Comparison of ENCODE assay signal across 8 cellular contexts in the genomic region with DNA sequence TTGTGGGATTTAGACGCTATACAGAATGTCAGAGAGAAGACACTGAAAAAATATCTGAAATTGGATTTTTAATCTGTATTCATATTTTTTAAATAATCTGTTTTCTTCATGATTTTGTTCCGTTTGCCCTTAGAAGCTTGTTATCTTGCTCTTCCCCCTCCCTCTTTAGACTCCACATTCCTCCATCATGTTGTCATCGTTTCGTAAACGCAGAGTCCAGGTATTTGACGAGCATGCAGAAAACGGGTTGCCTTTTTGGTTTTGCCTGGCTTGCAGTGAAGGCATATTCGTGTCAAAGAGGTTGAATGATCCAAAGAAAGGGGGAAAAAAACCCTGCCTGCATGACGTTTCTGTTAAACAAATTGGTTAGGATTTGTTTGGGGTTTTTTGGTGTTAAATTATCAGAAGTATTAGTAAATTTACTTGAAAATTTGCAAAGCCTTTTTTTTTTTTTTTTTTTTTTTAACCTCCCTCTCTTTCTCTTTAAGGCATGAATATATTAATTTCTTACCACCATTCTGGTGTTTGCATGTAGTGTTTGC. TPM values are rescaled to one million over a fixed set of nuclear protein-coding genes. Genes with fewer than 3 reads are reported as not detected.
DNase-seq lines count a peak whose midpoint lies in the region; FAIRE-seq and TF ChIP-seq lines count a peak whose summit lies in the region.

No MANE protein-coding gene starts in this region.

- H3K9me1 ChIP-seq in endothelial cell of umbilical vein (replicated peaks; ENCODE audit: control insufficient read depth, extremely low read depth, insufficient read depth, low read length), result no peaks in the 10 kb centered on the region

- H3K4me2 ChIP-seq in OCI-LY7 (ENCODE audit: low read length) (peak overlapping the region; percentile 82), endothelial cell of umbilical vein (ENCODE audit: insufficient read depth, low read length) (peak overlapping the region; percentile 98), neuronal stem cell (ENCODE audit: insufficient read depth, low read length, poor library complexity, severe bottlenecking) (peak overlapping the region; percentile 36)

- H4K20me1 ChIP-seq in OCI-LY7 (ENCODE audit: insufficient read depth, low read length) (peaks cover 26% of the 10 kb centered on the region; the same call in 1 of the 2 replicates), endothelial cell of umbilical vein (replicated peaks; ENCODE audit: control insufficient read depth, extremely low read depth, insufficient read depth, low read length) (peaks cover 3% of the 10 kb centered on the region)

- no peak overlapping the region for H2BK12ac ChIP-seq in neuronal stem cell (ENCODE audit: low read length)

- H2AK5ac ChIP-seq in neuronal stem cell (ENCODE audit: low read depth, low read length), result no peak overlapping the region

- H3K27me3 ChIP-seq in endothelial cell of umbilical vein (ENCODE audit: control insufficient read depth in 2 of 2, insufficient read depth in 2 of 2, low read length in 2 of 2) (no peaks in the 10 kb centered on the region), neuronal stem cell (ENCODE audit: control insufficient read depth in 3 of 3, insufficient read depth in 3 of 3, low read depth in 1 of 3, low read length in 3 of 3) (no peaks in the 10 kb centered on the region)

- H3K36me3 ChIP-seq in OCI-LY7 (ENCODE audit: insufficient read depth, low read length), result peaks cover 14% of the 10 kb centered on the region; the same call in 1 of the 2 replicates
- no peaks in the 10 kb centered on the region for H3K36me3 ChIP-seq in endothelial cell of umbilical vein (ENCODE audit: control insufficient read depth in 2 of 2, extremely low read depth in 1 of 2, insufficient read depth in 2 of 2, low read length in 2 of 2)
- H3K36me3 ChIP-seq in neuronal stem cell (replicated peaks in 1 of 2; ENCODE audit: control insufficient read depth in 2 of 2, insufficient read depth in 2 of 2, low read length in 2 of 2), result no peaks in the 10 kb centered on the region

- POLR2A ChIA-PET in OCI-LY7 (lab: Charles Lee), result interaction anchor here (0.6 kb wide), 1 partner anchor 320 kb away, joined by 4 read pairs; no protein-coding TSS in a partner anchor
- POLR2A ChIA-PET in endothelial cell of umbilical vein (lab: Charles Lee), result interaction anchor here (0.7 to 1.1 kb wide), 2 partner anchors 10 to 34 kb away, joined by 4 to 5 read pairs; no protein-coding TSS in a partner anchor

- no peak overlapping the region for H3K23ac ChIP-seq in neuronal stem cell (ENCODE audit: low read depth, low read length, poor library complexity)

- H3K4me3 ChIP-seq in OCI-LY7 (ENCODE audit: low read depth, low read length, poor library complexity, severe bottlenecking), result peak overlapping the region; percentile 87
- peak overlapping the region in 2 of 3 experiments; percentile 78 to 99 for H3K4me3 ChIP-seq in endothelial cell of umbilical vein (replicated peaks in 1 of 3; ENCODE audit: insufficient read depth in 1 of 3, low read depth in 1 of 3, low read length in 3 of 3)
- peak overlapping the region in 1 of 2 donors; percentile 79 for H3K4me3 ChIP-seq in neuronal stem cell (ENCODE audit: low read length in 2 of 2)

- intact Hi-C loops in OCI-LY7 (cut with micrococcal nuclease; ENCODE audit: unreplicated experiment) (loop anchor here (2.0 to 10.0 kb wide), 2 partner anchors 98 to 170 kb away; a partner anchor contains a TSS), endothelial cell of umbilical vein (cut with micrococcal nuclease) (loop anchor here (10.0 kb wide), 1 partner anchor 260 kb away; no protein-coding TSS in a partner anchor)

- BruUV-seq in OCI-LY7 (replicated peaks; lab: Mats Ljungman, UMichigan), result no TSS peak
- BruUV-seq in endothelial cell of umbilical vein (replicated peaks; lab: Mats Ljungman, UMichigan), result no TSS peak

- peak overlapping the region; percentile 95 for H3K9ac ChIP-seq in endothelial cell of umbilical vein (replicated peaks; ENCODE audit: extremely low read depth, insufficient read depth, low read length)
- no peak overlapping the region for H3K9ac ChIP-seq in neuronal stem cell (ENCODE audit: low read depth, low read length, poor library complexity)

- H2BK120ac ChIP-seq in neuronal stem cell (ENCODE audit: low read depth, low read length), result no peak overlapping the region

- peaks cover 55% of the 10 kb centered on the region for H3K4me1 ChIP-seq in OCI-LY7 (ENCODE audit: insufficient read depth, low read length, poor library complexity, severe bottlenecking)
- peaks cover 72% of the 10 kb centered on the region for H3K4me1 ChIP-seq in endothelial cell of umbilical vein (ENCODE audit: control insufficient read depth, extremely low read depth, insufficient read depth, low read length)
- H3K4me1 ChIP-seq in neuronal stem cell (ENCODE audit: control insufficient read depth in 2 of 2, insufficient read depth in 1 of 2, low read depth in 1 of 2, low read length in 2 of 2), result peaks cover 23 to 43% of the 10 kb centered on the region in 2 donors

- H3K79me2 ChIP-seq in OCI-LY7 (ENCODE audit: insufficient read depth, low read depth, low read length) (peaks cover 66% of the 10 kb centered on the region), endothelial cell of umbilical vein (ENCODE audit: control insufficient read depth, insufficient read depth, low read length) (peaks cover 64% of the 10 kb centered on the region)

- no peaks in the 10 kb centered on the region for H3K79me1 ChIP-seq in neuronal stem cell (ENCODE audit: low read depth, low read length)

- no peak overlapping the region for H2BK5ac ChIP-seq in neuronal stem cell (ENCODE audit: low read length)

- TF ChIP-seq CTCF in OCI-LY7 (conservative IDR thresholded peaks at IDR 0.05; ENCODE audit: low read length) (no peak), endothelial cell of umbilical vein (IDR thresholded peaks at IDR 0.05; ENCODE audit: extremely low read depth in 1 of 2, insufficient read depth in 1 of 2, low read depth in 1 of 2, low read length in 2 of 2) (no peak)

- H3K9me3 ChIP-seq in OCI-LY7 (ENCODE audit: low read length), result no peaks in the 10 kb centered on the region
- no peaks in the 10 kb centered on the region for H3K9me3 ChIP-seq in endothelial cell of umbilical vein (replicated peaks; ENCODE audit: control insufficient read depth, insufficient read depth, low read length)
- H3K9me3 ChIP-seq in neuronal stem cell (replicated peaks in 1 of 2; ENCODE audit: control insufficient read depth in 2 of 2, insufficient read depth in 1 of 2, low read depth in 1 of 2, low read length in 2 of 2), result no peaks in the 10 kb centered on the region

- dilution Hi-C loops in endothelial cell of umbilical vein (cut with MboI; ENCODE audit: extremely low pct_ligation_motif_present, low sequenced_read_pairs), result no loop called here

- H4K8ac ChIP-seq in neuronal stem cell (ENCODE audit: low read depth, low read length), result no peak overlapping the region

- H3K18ac ChIP-seq in neuronal stem cell (ENCODE audit: low read length), result no peak overlapping the region

- H2AFZ ChIP-seq in OCI-LY7 (ENCODE audit: low read length), result no peak overlapping the region
- H2AFZ ChIP-seq in endothelial cell of umbilical vein (ENCODE audit: low read depth, low read length), result no peak overlapping the region
- no peak overlapping the region for H2AFZ ChIP-seq in neuronal stem cell (ENCODE audit: low read length)

- DNase-seq in EH (ENCODE audit: low read depth) (peak; percentile 74), OCI-LY7 (ENCODE audit: low spot score) (no peak), endothelial cell of umbilical vein (ENCODE audit: low read depth, low spot score) (peak; percentile 67), neuronal stem cell (ENCODE audit: low spot score) (peak; percentile 52), germinal center (ENCODE audit: low spot score) (no peak)
- DNase-seq in activated effector memory CD4-positive, alpha-beta T cell treated with Interleukin-2 at 50 U/mL for 16 hours, result no peak
- no peak for DNase-seq in stimulated activated CD4-positive, alpha-beta T cell treated with anti-CD3 and anti-CD28 coated beads, Interleukin-4, amount 100 ng/mL, for 1 hour
- DNase-seq in NK-92 treated with Interleukin-12 subunit alpha and Interleukin-12 subunit beta, amount 100 ng/mL, for 24 hours (lab: John Stamatoyannopoulos, UW), result no peak

- FAIRE-seq in endothelial cell of umbilical vein (lab: Jason Lieb, UNC), result peak; percentile 53

- no peak overlapping the region for H3K14ac ChIP-seq in neuronal stem cell (ENCODE audit: low read length)

- CTCF ChIA-PET in OCI-LY7 (lab: Charles Lee; ENCODE audit: unreplicated experiment), result no interaction called here
- CTCF ChIA-PET in endothelial cell of umbilical vein (lab: Charles Lee), result interaction anchor here (0.9 to 2.8 kb wide), 4 partner anchors 11 to 116 kb away, joined by 3 to 12 read pairs (median 3); no protein-coding TSS in a partner anchor

- H2BK15ac ChIP-seq in neuronal stem cell (ENCODE audit: low read length), result no peak overlapping the region

- H3K4ac ChIP-seq in neuronal stem cell (ENCODE audit: low read length), result no peak overlapping the region

- no peaks in the 10 kb centered on the region for H3K9me2 ChIP-seq in OCI-LY7 (ENCODE audit: insufficient read depth, low read length)

- no peak overlapping the region for H4K91ac ChIP-seq in neuronal stem cell (ENCODE audit: low read depth, low read length, poor library complexity)

- H3K27ac ChIP-seq in OCI-LY7 (ENCODE audit: low read depth, low read length, poor library complexity, severe bottlenecking) (peak overlapping the region; percentile 40), endothelial cell of umbilical vein (ENCODE audit: insufficient read depth, low read depth, low read length) (peak overlapping the region; percentile 46), neuronal stem cell (replicated peaks; ENCODE audit: low read length) (no peak overlapping the region)

- WGBS in neuronal stem cell (ENCODE audit: extremely low coverage in 2 of 2, insufficient read length in 2 of 2, insufficient replicate concordance in 1 of 2), 2 donors, result no CpG with 5 or more reads among the region's 9 CpGs

- peak; percentile 44 for TF ChIP-seq POLR2A in endothelial cell of umbilical vein (IDR thresholded peaks at IDR 0.05; ENCODE audit: low read depth, low read length)

RNA-seq across cellular contexts. Expression of a gene that starts 2.9 kb away (rescaled TPM):
- total RNA-seq in OCI-LY7 (2014; rRNA removed; shearing (Covaris generic)), result 259 and 272 TPM in 2 replicates
- total RNA-seq in OCI-LY7 (2022), result 239 and 283 TPM in 2 replicates
- total RNA-seq in endothelial cell of umbilical vein, result 478 and 502 TPM in 2 replicates
- polyA plus RNA-seq in endothelial cell of umbilical vein, result 408 and 487 TPM in 2 replicates
- polyA plus RNA-seq in endothelial cell of umbilical vein (2011; cell fraction: cytosol; rRNA removed), result 284 and 296 TPM in 2 replicates
- polyA plus RNA-seq in endothelial cell of umbilical vein (2011; cell fraction: nucleus; rRNA removed), result 1,491 and 2,052 TPM in 2 replicates
- polyA plus RNA-seq in endothelial cell of umbilical vein (2012), result 314 and 340 TPM in 2 replicates
- 1,082 and 1,224 TPM in 2 replicates for polyA minus RNA-seq in endothelial cell of umbilical vein
- 173 TPM for polyA minus RNA-seq in endothelial cell of umbilical vein (2011; cell fraction: cytosol; rRNA and poly(A)+ RNA removed)
- 1,144 and 1,213 TPM in 2 replicates for polyA minus RNA-seq in endothelial cell of umbilical vein (2011; cell fraction: nucleus; rRNA and poly(A)+ RNA removed)
- 68.7 TPM for polyA plus RNA-seq in neuronal stem cell (2013, experiment 1 of 2)
- 64.6 TPM for polyA plus RNA-seq in neuronal stem cell (2013, experiment 2 of 2)

RNA-seq across cellular contexts. Expression of a gene that starts 50.7 kb away (rescaled TPM):
- 30.8 and 34.8 TPM in 2 replicates for total RNA-seq in OCI-LY7 (2014; rRNA removed; shearing (Covaris generic))
- total RNA-seq in OCI-LY7 (2022), result 43.4 and 45.2 TPM in 2 replicates
- 20.5 and 22.6 TPM in 2 replicates for total RNA-seq in endothelial cell of umbilical vein
- polyA plus RNA-seq in endothelial cell of umbilical vein, result 12.2 and 13.0 TPM in 2 replicates
- polyA plus RNA-seq in endothelial cell of umbilical vein (2011; cell fraction: cytosol; rRNA removed), result 15.0 and 15.6 TPM in 2 replicates
- 19.0 and 21.0 TPM in 2 replicates for polyA plus RNA-seq in endothelial cell of umbilical vein (2011; cell fraction: nucleus; rRNA removed)
- 13.8 and 19.3 TPM in 2 replicates for polyA plus RNA-seq in endothelial cell of umbilical vein (2012)
- 22.7 and 25.7 TPM in 2 replicates for polyA minus RNA-seq in endothelial cell of umbilical vein
- 66.6 TPM for polyA minus RNA-seq in endothelial cell of umbilical vein (2011; cell fraction: cytosol; rRNA and poly(A)+ RNA removed)
- polyA minus RNA-seq in endothelial cell of umbilical vein (2011; cell fraction: nucleus; rRNA and poly(A)+ RNA removed), result 6.4 and 10.0 TPM in 2 replicates
- polyA plus RNA-seq in neuronal stem cell (2013, experiment 1 of 2), result 12.1 TPM
- 11.8 TPM for polyA plus RNA-seq in neuronal stem cell (2013, experiment 2 of 2)

Comparison
In these comparisons a context has a peak if more than half of its experiments do, and no peak if none do; other contexts are left out.
1. DNase-seq: peak in EH (single experiment), endothelial cell of umbilical vein (single experiment) and neuronal stem cell (single experiment); none in OCI-LY7 (single experiment), activated effector memory CD4-positive, alpha-beta T cell treated with Interleukin-2 at 50 U/mL for 16 hours (single experiment), germinal center (single experiment), stimulated activated CD4-positive, alpha-beta T cell treated with anti-CD3 and anti-CD28 coated beads, Interleukin-4, amount 100 ng/mL, for 1 hour (single experiment) and NK-92 treated with Interleukin-12 subunit alpha and Interleukin-12 subunit beta, amount 100 ng/mL, for 24 hours (single experiment).
2. H3K4me2 ChIP-seq: peak in every context shown above with its lines; median percentile 98 in endothelial cell of umbilical vein; 82 in OCI-LY7; 36 in neuronal stem cell.